ENCODE assay signal across 10 cellular contexts in genomic region chr4:144645102-144645469, GRCh38. TPM values are rescaled to one million over a fixed set of nuclear protein-coding genes. Genes with fewer than 3 reads are reported as not detected.
A peak's percentile ranks its signal among the peaks of the same experiment; 100 is the strongest.
DNase-seq lines count a peak whose midpoint lies in the region; ATAC-seq and TF ChIP-seq lines count a peak whose summit lies in the region.
"Had no signal": no experiment of that assay in that cellular context is flagged by ENCODE, and none has a peak within 500 bp of the region (broad histone marks: within the 10 kb centered on the region; RNA-seq: fewer than 3 reads in every experiment).

No MANE protein-coding gene starts in this region.

- H3K36me3 Mint-ChIP-seq in activated T-cell treated with anti-CD3 and anti-CD28 coated beads, Interleukin-2, amount 50 U/mL, for 72 hours (ENCODE audit: insufficient read depth in 2 of 2): peaks cover 0 to 2% of the 10 kb centered on the region in 2 donors
- no peaks in the 10 kb centered on the region for H3K36me3 Mint-ChIP-seq in activated T-cell treated with anti-CD3 and anti-CD28 coated beads, Interleukin-2, amount 50 U/mL, for 4 hours (ENCODE audit: insufficient read depth)
- H3K36me3 Mint-ChIP-seq: activated naive CD4-positive, alpha-beta T cell treated with anti-CD3 and anti-CD28 coated beads, Interleukin-2, amount 50 U/mL, for 24 hours had no signal

- no peaks in the 10 kb centered on the region for H3K9me3 Mint-ChIP-seq in activated T-cell treated with anti-CD3 and anti-CD28 coated beads, Interleukin-2, amount 50 U/mL, for 72 hours
- no peaks in the 10 kb centered on the region for H3K9me3 Mint-ChIP-seq in activated T-cell treated with anti-CD3 and anti-CD28 coated beads, Interleukin-2, amount 50 U/mL, for 4 hours

- H3K27me3 ChIP-seq in transverse colon: peaks cover 69% of the 10 kb centered on the region

- peaks cover 51% of the 10 kb centered on the region for H3K27me3 Mint-ChIP-seq in activated T-cell treated with anti-CD3 and anti-CD28 coated beads, Interleukin-2, amount 50 U/mL, for 72 hours (ENCODE audit: low read depth)
- peaks cover 32% of the 10 kb centered on the region for H3K27me3 Mint-ChIP-seq in activated T-cell treated with anti-CD3 and anti-CD28 coated beads, Interleukin-2, amount 50 U/mL, for 4 hours (ENCODE audit: low read depth)

- ATAC-seq in activated T-cell treated with anti-CD3 and anti-CD28 coated beads, Interleukin-2, amount 50 U/mL, for 72 hours (replicated peaks in 1 of 2): no peak
- no peak for ATAC-seq in activated T-cell treated with anti-CD3 and anti-CD28 coated beads, Interleukin-2, amount 50 U/mL, for 4 hours
- ATAC-seq in mucosa of descending colon (peak; percentile 15), HG02884 (IDR thresholded peaks at IDR 0.05; ENCODE audit: unreplicated experiment) (no peak)

- H3K4me3 ChIP-seq in mucosa of descending colon: no peak overlapping the region
- H3K4me3 ChIP-seq in transverse colon: peak overlapping the region in 3 of 4 donors; percentile 38 to 50 (median 43)

- 22 to 43% methylated on average over 7 to 22 of the region's 22 CpGs for whole genome bisulfite sequencing in transverse colon (ENCODE audit: low coverage in 1 of 2), 2 donors

- TF ChIP-seq CTCF in mucosa of descending colon (IDR thresholded peaks at IDR 0.05) (no peak), transverse colon (IDR thresholded peaks at IDR 0.05) (no peak)

- no peak overlapping the region for H3K27ac Mint-ChIP-seq in activated T-cell treated with anti-CD3 and anti-CD28 coated beads, Interleukin-2, amount 50 U/mL, for 72 hours
- H3K27ac Mint-ChIP-seq: activated naive CD4-positive, alpha-beta T cell treated with anti-CD3 and anti-CD28 coated beads, Interleukin-2, amount 50 U/mL, for 24 hours had no signal

- in situ Hi-C loops in transverse colon (cut with MboI; ENCODE audit: low pct_ligation_motif_present in 1 of 4, low pct_unique_long_range_greater_than_20kb in 1 of 4, low sequenced_read_pairs in 3 of 4): no loop called here

- peak overlapping the region; percentile 16 to 57 for H3K4me3 Mint-ChIP-seq in activated T-cell treated with anti-CD3 and anti-CD28 coated beads, Interleukin-2, amount 50 U/mL, for 72 hours
- no peak overlapping the region for H3K4me3 Mint-ChIP-seq in activated T-cell treated with anti-CD3 and anti-CD28 coated beads, Interleukin-2, amount 50 U/mL, for 4 hours
- H3K4me3 Mint-ChIP-seq: activated naive CD4-positive, alpha-beta T cell treated with anti-CD3 and anti-CD28 coated beads, Interleukin-2, amount 50 U/mL, for 24 hours had no signal

- no peak for TF ChIP-seq EP300 in transverse colon (IDR thresholded peaks at IDR 0.05; ENCODE audit: low read depth)

- TF ChIP-seq POLR2A in transverse colon (IDR thresholded peaks at IDR 0.05): no peak

- peaks cover 8% of the 10 kb centered on the region for H3K4me1 ChIP-seq in mucosa of descending colon (ENCODE audit: low read depth)
- peaks cover 0 to 18% (median 13%) of the 10 kb centered on the region in 4 donors for H3K4me1 ChIP-seq in transverse colon

- no peak for DNase-seq in activated T-cell treated with anti-CD3 and anti-CD28 coated beads, Interleukin-2, amount 50 U/mL, for 72 hours
- no peak for DNase-seq in activated T-cell treated with anti-CD3 and anti-CD28 coated beads, Interleukin-2, amount 50 U/mL, for 4 hours
- DNase-seq in mucosa of descending colon (peak in 2 of 3 donors; percentile 28 to 47), transverse colon (no peak), SW480 (ENCODE audit: low spot score) (no peak), A172 (ENCODE audit: low spot score) (no peak)

- H3K27ac ChIP-seq in cingulate gyrus (ENCODE audit: low read depth, low read length) (peak overlapping the region; percentile 73), transverse colon (peak overlapping the region; percentile 26 to 50 (median 42))
- H3K27ac ChIP-seq: HL-60 had no signal

- H3K4me1 Mint-ChIP-seq in activated T-cell treated with anti-CD3 and anti-CD28 coated beads, Interleukin-2, amount 50 U/mL, for 72 hours (ENCODE audit: low read depth): peaks cover 24% of the 10 kb centered on the region
- H3K4me1 Mint-ChIP-seq in activated T-cell treated with anti-CD3 and anti-CD28 coated beads, Interleukin-2, amount 50 U/mL, for 4 hours (ENCODE audit: low read depth): peaks cover 19% of the 10 kb centered on the region

- intact Hi-C loops in mucosa of descending colon (cut with DNase I, micrococcal nuclease) (no loop called here), transverse colon (cut with DNase I; ENCODE audit: low total_unique reads) (no loop called here)

- H3K9me3 ChIP-seq in mucosa of descending colon: no peaks in the 10 kb centered on the region
- H3K9me3 ChIP-seq in transverse colon: no peaks in the 10 kb centered on the region

- no peaks in the 10 kb centered on the region for H3K36me3 ChIP-seq in mucosa of descending colon (ENCODE audit: low read depth)
- H3K36me3 ChIP-seq in transverse colon: no peaks in the 10 kb centered on the region

RNA-seq across cellular contexts. Expression of gene HHIP, which starts 0.9 kb away (rescaled TPM):
- total RNA-seq in activated T-cell treated with anti-CD3 and anti-CD28 coated beads, Interleukin-2, amount 50 U/mL, for 72 hours: under 1 TPM in 1 of 2 donors, not detected in 1; 0.48 TPM
- total RNA-seq in activated T-cell treated with anti-CD3 and anti-CD28 coated beads, Interleukin-2, amount 50 U/mL, for 4 hours: under 1 TPM in 2 of 3 donors, not detected in 1; 0.08 TPM
- total RNA-seq in mucosa of descending colon (1 to 10 TPM; 2.4 to 5.5 (median 2.7) TPM), transverse colon (1 to 10 TPM in 3 of 4 donors, under 1 TPM in 1; 0.20 to 5.9 (median 3.3) TPM)
- 0.19 and 0.47 TPM in 2 replicates for total RNA-seq in A172 (2014; rRNA removed; shearing (Covaris generic))

Comparison
In these comparisons a context has a peak if more than half of its experiments do, and no peak if none do; other contexts are left out.
1. DNase-seq: peak in mucosa of descending colon (2 of 3); none in activated T-cell treated with anti-CD3 and anti-CD28 coated beads, Interleukin-2, amount 50 U/mL, for 72 hours (0 of 2), activated T-cell treated with anti-CD3 and anti-CD28 coated beads, Interleukin-2, amount 50 U/mL, for 4 hours (single experiment), transverse colon (single experiment), SW480 (single experiment) and A172 (single experiment).